Comparison of ENCODE assay signal across 1 cellular context in the genomic region with DNA sequence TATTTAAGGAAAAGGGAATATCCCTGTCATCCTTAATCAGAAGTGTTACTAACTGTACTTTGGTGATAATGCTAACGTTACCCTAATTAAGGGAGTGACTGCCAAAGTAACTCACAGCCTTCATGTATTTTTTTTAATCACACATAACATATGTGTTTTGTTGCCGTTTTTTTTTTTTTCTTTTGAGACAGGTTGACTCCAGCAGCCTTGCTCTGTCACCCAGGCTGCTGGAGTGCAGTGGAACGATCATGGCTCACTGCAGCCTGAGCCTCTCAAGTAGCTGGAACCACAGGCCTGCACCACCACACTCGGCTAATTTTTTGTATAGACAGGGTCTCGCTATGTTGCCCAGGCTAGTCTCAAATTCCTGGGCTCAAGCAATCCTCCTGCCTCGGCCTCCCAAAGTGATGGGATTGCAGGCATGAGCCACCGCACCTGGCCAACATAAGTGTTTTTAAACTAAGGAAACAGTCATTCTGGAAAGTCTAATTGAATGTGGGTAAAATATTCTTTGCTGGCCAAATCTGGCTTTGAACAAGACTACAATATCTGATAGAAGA.
TF ChIP-seq lines count a peak whose summit lies in the region.

No MANE protein-coding gene starts in this region.

TF ChIP-seq in endothelial cell of umbilical vein, 7 proteins besides CTCF, POLR2A, EP300 and RAD21 (continued from another document):
- TF ChIP-seq POLR2AphosphoS5 (IDR thresholded peaks at IDR 0.05; ENCODE audit: insufficient read depth, low read depth, low read length) (no peak), GATA2 (IDR thresholded peaks at IDR 0.05; ENCODE audit: insufficient read depth, insufficient read length, low read depth, low read length) (no peak)
